Comparison of ENCODE assay signal across 8 cellular contexts in the genomic region with DNA sequence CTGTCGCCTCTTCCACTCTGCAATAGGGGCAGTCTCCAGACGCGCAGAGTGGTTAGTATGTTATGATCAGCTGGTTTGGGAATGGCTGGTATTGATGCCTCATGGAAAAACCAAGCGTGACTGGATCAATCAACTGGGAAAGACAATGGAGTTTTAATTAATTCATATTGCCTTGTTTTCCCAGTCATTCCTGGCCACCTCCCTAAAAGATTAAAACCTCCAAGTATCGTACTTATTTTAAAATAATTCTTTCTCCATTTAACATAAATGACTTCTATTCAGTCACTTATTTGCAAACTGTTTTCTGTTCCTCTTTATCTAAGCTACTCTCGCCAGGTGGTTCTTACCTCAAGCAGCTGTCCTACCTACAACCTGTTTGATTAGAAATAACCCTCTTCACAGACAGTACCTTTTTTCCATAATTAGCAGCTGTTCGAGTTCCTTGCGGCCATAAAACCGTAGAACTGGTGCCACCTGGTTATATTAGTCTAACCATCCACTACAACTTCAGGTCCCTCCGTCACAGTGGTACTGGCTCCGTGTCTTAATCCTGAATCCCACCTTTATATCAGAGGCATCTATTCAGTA. TPM values are rescaled to one million over a fixed set of nuclear protein-coding genes. Genes with fewer than 3 reads are reported as not detected.
DNase-seq lines count a peak whose midpoint lies in the region; TF ChIP-seq lines count a peak whose summit lies in the region.

No MANE protein-coding gene starts in this region.

- peak overlapping the region; percentile 34 for H3K23ac ChIP-seq in neuronal stem cell (ENCODE audit: low read depth, low read length, poor library complexity)

- H3K9me3 ChIP-seq in HEK293 (ENCODE audit: control insufficient read depth, insufficient read depth, low read depth, low read length) (no peaks in the 10 kb centered on the region), neuronal stem cell (replicated peaks in 1 of 2; ENCODE audit: control insufficient read depth in 2 of 2, insufficient read depth in 1 of 2, low read depth in 1 of 2, low read length in 2 of 2) (no peaks in the 10 kb centered on the region)

- H3K27ac Mint-ChIP-seq in T-helper 1 cell treated with Interleukin-12 subunit alpha and Interleukin-12 subunit beta and Interleukin-4 antibody, amounts not matched to agents 30 μg/mL and 1 μg/mL, for 36 hours, result no peak overlapping the region

- H3K4ac ChIP-seq in neuronal stem cell (ENCODE audit: low read length), result no peak overlapping the region

- H3K4me1 Mint-ChIP-seq in T-helper 1 cell treated with Interleukin-12 subunit alpha and Interleukin-12 subunit beta and Interleukin-4 antibody, amounts not matched to agents 30 μg/mL and 1 μg/mL, for 36 hours (ENCODE audit: low read depth), result peaks cover 21% of the 10 kb centered on the region

- H2BK120ac ChIP-seq in neuronal stem cell (ENCODE audit: low read depth, low read length), result no peak overlapping the region

- no peak overlapping the region for H4K8ac ChIP-seq in neuronal stem cell (ENCODE audit: low read depth, low read length)

- H3K79me1 ChIP-seq in neuronal stem cell (ENCODE audit: low read depth, low read length), result peaks cover 2% of the 10 kb centered on the region

- no peak overlapping the region for H3K14ac ChIP-seq in neuronal stem cell (ENCODE audit: low read length)

- no peak overlapping the region for H2BK15ac ChIP-seq in neuronal stem cell (ENCODE audit: low read length)

- 100% methylated on average over 1 of the region's 11 CpGs; no CpG with 5 or more reads in 1 of the 2 donors for WGBS in neuronal stem cell (ENCODE audit: extremely low coverage in 2 of 2, insufficient read length in 2 of 2, insufficient replicate concordance in 1 of 2), 2 donors

- no peak overlapping the region for H4K91ac ChIP-seq in neuronal stem cell (ENCODE audit: low read depth, low read length, poor library complexity)

- no peak overlapping the region for H2AK5ac ChIP-seq in neuronal stem cell (ENCODE audit: low read depth, low read length)

- POLR2A ChIA-PET in HEK293 (lab: Yijun Ruan, JAX), result interaction anchor here (1.3 kb wide), 1 partner anchor 12 kb away, joined by 3 read pairs; no protein-coding TSS in a partner anchor

- peak overlapping the region; percentile 71 for H3K4me2 ChIP-seq in neuronal stem cell (ENCODE audit: insufficient read depth, low read length, poor library complexity, severe bottlenecking)

- TF ChIP-seq CTCF in HEK293 (tag by site-specific recombination; IDR thresholded peaks at IDR 0.05) (no peak), dorsolateral prefrontal cortex (IDR thresholded peaks at IDR 0.05 in 54 of 56, conservative IDR thresholded peaks at IDR 0.05 in 2 of 56; ENCODE audit: low read depth in 1 of 56, partially characterized antibody in 56 of 56) (no peak)

- H3K4me3 Mint-ChIP-seq in T-helper 1 cell treated with Interleukin-12 subunit alpha and Interleukin-12 subunit beta and Interleukin-4 antibody, amounts not matched to agents 30 μg/mL and 1 μg/mL, for 36 hours, result peak overlapping the region; percentile 85

- no peak overlapping the region for H2BK5ac ChIP-seq in neuronal stem cell (ENCODE audit: low read length)

- DNase-seq in T-helper 1 cell (no peak), NCI-H1417 (lab: John Stamatoyannopoulos, UW) (peak; percentile 10 to 80 (median 48)), dorsolateral prefrontal cortex (no peak), neuronal stem cell (ENCODE audit: low spot score) (no peak), NCI-H2227 treated with DMSO at 0.1 percent for 48 hours (lab: John Stamatoyannopoulos, UW) (no peak)
- DNase-seq in stimulated activated naive CD4-positive, alpha-beta T cell treated with Interleukin-2 at 50 U/mL for 16 hours (lab: John Stamatoyannopoulos, UW), result no peak

- H3K9me3 Mint-ChIP-seq in T-helper 1 cell treated with Interleukin-12 subunit alpha and Interleukin-12 subunit beta and Interleukin-4 antibody, amounts not matched to agents 30 μg/mL and 1 μg/mL, for 36 hours, result no peaks in the 10 kb centered on the region

- no peak overlapping the region for H2BK12ac ChIP-seq in neuronal stem cell (ENCODE audit: low read length)

- H3K27me3 ChIP-seq in dorsolateral prefrontal cortex, result peaks cover 0 to 53% (median 3%) of the 10 kb centered on the region in 45 donors
- H3K27me3 ChIP-seq in neuronal stem cell (ENCODE audit: control insufficient read depth in 3 of 3, insufficient read depth in 3 of 3, low read depth in 1 of 3, low read length in 3 of 3), result no peaks in the 10 kb centered on the region

- peaks cover 34% of the 10 kb centered on the region for H3K27me3 Mint-ChIP-seq in T-helper 1 cell treated with Interleukin-12 subunit alpha and Interleukin-12 subunit beta and Interleukin-4 antibody, amounts not matched to agents 30 μg/mL and 1 μg/mL, for 36 hours (ENCODE audit: low read depth)

- H3K4me1 ChIP-seq in HEK293 (ENCODE audit: control insufficient read depth, insufficient read depth, low read length) (no peaks in the 10 kb centered on the region), neuronal stem cell (ENCODE audit: control insufficient read depth in 2 of 2, insufficient read depth in 1 of 2, low read depth in 1 of 2, low read length in 2 of 2) (peaks cover 0 to 11% of the 10 kb centered on the region in 2 donors)

- peak overlapping the region; percentile 96 for H2AFZ ChIP-seq in neuronal stem cell (ENCODE audit: low read length)

- CTCF ChIA-PET in HEK293 (lab: Yijun Ruan, JAX), result interaction anchor here (0.6 to 1.1 kb wide), 4 partner anchors 30 to 1060 kb away, joined by 3 to 5 read pairs (median 4); partner anchors contain the start of gene EIF3F

- intact Hi-C loops in dorsolateral prefrontal cortex (cut with DNase I), result no loop called here

- H3K36me3 ChIP-seq in HEK293 (ENCODE audit: control insufficient read depth in 2 of 2, insufficient read depth in 1 of 2, low read length in 2 of 2) (peaks cover 0 to 2% of the 10 kb centered on the region in 2 experiments; a peak in 1 of 3 replicates), neuronal stem cell (replicated peaks in 1 of 2; ENCODE audit: control insufficient read depth in 2 of 2, insufficient read depth in 2 of 2, low read length in 2 of 2) (peaks cover 0 to 11% of the 10 kb centered on the region in 2 donors)

- H3K9ac ChIP-seq in neuronal stem cell (ENCODE audit: low read depth, low read length, poor library complexity), result peak overlapping the region; percentile 95

- no peaks in the 10 kb centered on the region for H3K36me3 Mint-ChIP-seq in T-helper 1 cell treated with Interleukin-12 subunit alpha and Interleukin-12 subunit beta and Interleukin-4 antibody, amounts not matched to agents 30 μg/mL and 1 μg/mL, for 36 hours (ENCODE audit: low read depth)

- H3K18ac ChIP-seq in neuronal stem cell (ENCODE audit: low read length), result no peak overlapping the region

- peak overlapping the region; percentile 71 for H3K4me3 ChIP-seq in HEK293 (ENCODE audit: low read depth, low read length)
- H3K4me3 ChIP-seq in dorsolateral prefrontal cortex, result peak overlapping the region; percentile 35 to 81 (median 67)
- H3K4me3 ChIP-seq in neuronal stem cell (ENCODE audit: low read length in 2 of 2), result peak overlapping the region; percentile 87 to 90

- H3K27ac ChIP-seq in HEK293 (ENCODE audit: extremely low read depth, low read depth, low read length) (peak overlapping the region; percentile 75; the same call in 1 of the 2 replicates), dorsolateral prefrontal cortex (peak overlapping the region in 1 of 59 donors; percentile 2), neuronal stem cell (replicated peaks; ENCODE audit: low read length) (no peak overlapping the region)

TF ChIP-seq in HEK293, 187 proteins besides CTCF, POLR2A, EP300 and RAD21 (continues in another document):
- TF ChIP-seq ZSCAN16 (tag by site-specific recombination; IDR thresholded peaks at IDR 0.05) (no peak), ZNF341 (tag by site-specific recombination; IDR thresholded peaks at IDR 0.05; ENCODE audit: low read depth) (peak; percentile 3; the same call in 1 of the 2 replicates)
- TF ChIP-seq, protein P1, sequence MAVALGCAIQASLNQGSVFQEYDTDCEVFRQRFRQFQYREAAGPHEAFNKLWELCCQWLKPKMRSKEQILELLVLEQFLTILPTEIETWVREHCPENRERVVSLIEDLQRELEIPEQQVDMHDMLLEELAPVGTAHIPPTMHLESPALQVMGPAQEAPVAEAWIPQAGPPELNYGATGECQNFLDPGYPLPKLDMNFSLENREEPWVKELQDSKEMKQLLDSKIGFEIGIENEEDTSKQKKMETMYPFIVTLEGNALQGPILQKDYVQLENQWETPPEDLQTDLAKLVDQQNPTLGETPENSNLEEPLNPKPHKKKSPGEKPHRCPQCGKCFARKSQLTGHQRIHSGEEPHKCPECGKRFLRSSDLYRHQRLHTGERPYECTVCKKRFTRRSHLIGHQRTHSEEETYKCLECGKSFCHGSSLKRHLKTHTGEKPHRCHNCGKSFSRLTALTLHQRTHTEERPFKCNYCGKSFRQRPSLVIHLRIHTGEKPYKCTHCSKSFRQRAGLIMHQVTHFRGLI (tag by site-specific recombination; IDR thresholded peaks at IDR 0.05), result no peak

RNA-seq across cellular contexts. Expression of gene ZNF215, which starts 0.9 kb away (rescaled TPM):
- total RNA-seq in dorsolateral prefrontal cortex, result 1 to 10 TPM in 117 of 120 experiments, under 1 TPM in 3; 0.48 to 4.9 (median 2.5) TPM
- polyA plus RNA-seq in neuronal stem cell (2013, experiment 1 of 2), result 9.8 TPM
- polyA plus RNA-seq in neuronal stem cell (2013, experiment 2 of 2), result 9.7 TPM

RNA-seq across cellular contexts. Expression of gene OR2D3, which starts 6.3 kb away (rescaled TPM):
- total RNA-seq in dorsolateral prefrontal cortex, result not detected
- polyA plus RNA-seq in neuronal stem cell (2013, experiment 1 of 2), result not detected
- polyA plus RNA-seq in neuronal stem cell (2013, experiment 2 of 2), result not detected

RNA-seq across cellular contexts. Expression of gene OR2D2, which starts 34.8 kb away (rescaled TPM):
- 1 to 10 TPM in 81 of 120 experiments, under 1 TPM in 31, not detected in 8; 0.35 to 3.1 (median 1.3) TPM for total RNA-seq in dorsolateral prefrontal cortex
- not detected for polyA plus RNA-seq in neuronal stem cell (2013, experiment 1 of 2)
- not detected for polyA plus RNA-seq in neuronal stem cell (2013, experiment 2 of 2)

RNA-seq across cellular contexts. Expression of gene OR10A4, which starts 50.7 kb away (rescaled TPM):
- not detected for total RNA-seq in dorsolateral prefrontal cortex
- not detected for polyA plus RNA-seq in neuronal stem cell (2013, experiment 1 of 2)
- polyA plus RNA-seq in neuronal stem cell (2013, experiment 2 of 2), result not detected

Comparison
In these comparisons a context has a peak if more than half of its experiments do, and no peak if none do; other contexts are left out.
1. DNase-seq: peak in NCI-H1417 (3 of 3); none in T-helper 1 cell (0 of 5), dorsolateral prefrontal cortex (0 of 10), neuronal stem cell (single experiment), NCI-H2227 treated with DMSO at 0.1 percent for 48 hours (single experiment) and stimulated activated naive CD4-positive, alpha-beta T cell treated with Interleukin-2 at 50 U/mL for 16 hours (single experiment).
2. Peak in every context shown above with its lines, with median percentiles within 50 percentile points of each other: H3K4me3 ChIP-seq.